ENCODE assay signal across 12 cellular contexts in the genomic region with DNA sequence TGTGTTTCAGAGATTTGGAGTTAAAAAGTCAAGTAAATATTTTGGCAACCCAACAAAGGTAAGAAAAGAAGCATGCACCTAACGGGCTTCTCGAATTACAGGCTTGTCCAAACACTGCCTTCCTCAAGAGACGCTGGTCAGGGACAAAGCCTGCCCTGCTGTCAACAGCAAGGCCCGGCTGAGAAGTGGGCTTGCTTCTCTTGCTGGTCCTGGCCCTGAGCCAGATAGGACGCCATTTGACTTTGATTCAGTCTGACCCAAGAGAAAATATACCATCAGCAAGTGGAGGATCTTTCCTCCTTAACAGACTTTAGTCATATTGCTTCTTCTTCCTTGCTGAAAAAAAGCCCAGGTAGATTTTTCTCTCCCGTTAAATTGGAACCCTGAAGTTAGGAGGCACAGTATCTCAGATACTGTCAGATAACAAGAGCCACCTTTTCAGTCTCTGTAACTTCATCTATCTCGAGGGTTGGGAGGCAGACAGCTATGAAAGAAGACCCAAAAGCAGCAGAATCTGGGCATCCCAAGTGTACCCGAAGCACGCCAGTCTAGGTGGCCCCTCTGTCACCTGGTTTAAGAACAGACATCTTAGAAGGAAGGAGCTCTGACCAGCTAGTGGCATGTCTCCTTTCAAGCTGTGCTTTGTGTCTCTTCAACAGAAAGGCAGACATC. TPM values are rescaled to one million over a fixed set of nuclear protein-coding genes. Genes with fewer than 3 reads are reported as not detected.
A peak's percentile ranks its signal among the peaks of the same experiment; 100 is the strongest.
DNase-seq lines count a peak whose midpoint lies in the region; ATAC-seq and TF ChIP-seq lines count a peak whose summit lies in the region.
"Had no signal": no experiment of that assay in that cellular context is flagged by ENCODE, and none has a peak within 500 bp of the region (broad histone marks: within the 10 kb centered on the region; RNA-seq: fewer than 3 reads in every experiment).

No MANE protein-coding gene starts in this region.

- H3K4me3 ChIP-seq in mesodermal cell (ENCODE audit: extremely low read depth, insufficient read depth, low read length, poor library complexity, severe bottlenecking) (no peak overlapping the region), testis (no peak overlapping the region), ovary (no peak overlapping the region)

- no peaks in the 10 kb centered on the region for H3K4me1 Mint-ChIP-seq in MCF 10A (ENCODE audit: insufficient read depth, unreplicated experiment)
- H3K4me1 Mint-ChIP-seq: CD4-positive, alpha-beta memory T cell had no signal

- H3K9me3 ChIP-seq in mesodermal cell (ENCODE audit: control insufficient read depth, low read length), result no peaks in the 10 kb centered on the region
- H3K9me3 ChIP-seq in testis, result no peaks in the 10 kb centered on the region
- H3K9me3 ChIP-seq in ovary, result no peaks in the 10 kb centered on the region
- H3K9me3 ChIP-seq: heart right ventricle had no signal

- CTCF ChIA-PET in MCF 10A (lab: Yijun Ruan, JAX), result interaction anchor here (1.1 kb wide), 1 partner anchor 10 kb away, joined by 5 read pairs; no protein-coding TSS in a partner anchor

- 31 to 34% methylated on average over 8 to 9 of the region's 9 CpGs for WGBS in mesodermal cell (ENCODE audit: insufficient coverage in 2 of 2), 2 experiments
- WGBS in testis, 2 donors, result 71% methylated on average over 9 of the region's 9 CpGs
- 79 to 83% (median 81%) methylated on average over 9 of the region's 9 CpGs for WGBS in ovary, 3 donors

- no peaks in the 10 kb centered on the region for H3K27me3 Mint-ChIP-seq in MCF 10A (ENCODE audit: insufficient read depth, unreplicated experiment)

- BruUV-seq in MCF 10A (replicated peaks; lab: Mats Ljungman, UMichigan), result no TSS peak

- H3K36me3 ChIP-seq in mesodermal cell (ENCODE audit: control insufficient read depth, insufficient read depth, low read length) (no peaks in the 10 kb centered on the region), testis (ENCODE audit: low read depth, missing control alignments) (no peaks in the 10 kb centered on the region), ovary (no peaks in the 10 kb centered on the region)
- H3K36me3 ChIP-seq: heart right ventricle had no signal

- H3K27me3 ChIP-seq in testis (no peaks in the 10 kb centered on the region), ovary (no peaks in the 10 kb centered on the region)

- TF ChIP-seq CTCF in MCF 10A (IDR thresholded peaks at IDR 0.05; ENCODE audit: unreplicated experiment), result no peak
- no peak for TF ChIP-seq CTCF in testis (IDR thresholded peaks at IDR 0.05)
- TF ChIP-seq CTCF in ovary (IDR thresholded peaks at IDR 0.05), result no peak

- DNase-seq in COLO668 (lab: John Stamatoyannopoulos, UW; ENCODE audit: unreplicated experiment), result peak; percentile 27
- DNase-seq in NCI-H1092 (lab: John Stamatoyannopoulos, UW), result peak; percentile 65
- DNase-seq in MCF 10A (ENCODE audit: unreplicated experiment), result peak; percentile 13
- DNase-seq in testis, result no peak
- DNase-seq in ovary, result no peak
- no peak for DNase-seq in stimulated activated naive CD8-positive, alpha-beta T cell treated with anti-CD3 and anti-CD28 coated beads, Interleukin-15, Interleukin-2, amounts not matched to agents 100 U/mL and 50 U/mL, for 24 hours
- DNase-seq: CD4-positive, alpha-beta memory T cell; NCI-H774 had no signal

- POLR2A ChIA-PET in MCF 10A (lab: Yijun Ruan, JAX), result interaction anchor here (1.0 kb wide), 1 partner anchor 121 kb away, joined by 4 read pairs; no protein-coding TSS in a partner anchor

- no peaks in the 10 kb centered on the region for H3K36me3 Mint-ChIP-seq in MCF 10A (ENCODE audit: insufficient read depth, unreplicated experiment)
- H3K36me3 Mint-ChIP-seq: CD4-positive, alpha-beta memory T cell had no signal

- H3K27ac Mint-ChIP-seq in MCF 10A (ENCODE audit: low read depth, unreplicated experiment), result no peak overlapping the region
- H3K27ac Mint-ChIP-seq: CD4-positive, alpha-beta memory T cell had no signal

- intact Hi-C loops in MCF 10A (cut with micrococcal nuclease), result no loop called here
- intact Hi-C loops in testis (cut with DNase I; ENCODE audit: low total_unique reads), result no loop called here
- intact Hi-C loops in ovary (cut with DNase I), result no loop called here

- ATAC-seq in GM19463 (IDR thresholded peaks at IDR 0.05; ENCODE audit: unreplicated experiment), result no peak
- ATAC-seq in stimulated activated naive CD8-positive, alpha-beta T cell treated with anti-CD3 and anti-CD28 coated beads, Interleukin-15, Interleukin-2, amounts not matched to agents 100 U/mL and 50 U/mL, for 24 hours, result no peak

- H3K4me3 Mint-ChIP-seq in MCF 10A (ENCODE audit: unreplicated experiment), result no peak overlapping the region
- H3K4me3 Mint-ChIP-seq: CD4-positive, alpha-beta memory T cell had no signal

- no peaks in the 10 kb centered on the region for H3K9me3 Mint-ChIP-seq in MCF 10A (ENCODE audit: unreplicated experiment)

- H3K4me1 ChIP-seq in mesodermal cell (ENCODE audit: control insufficient read depth, insufficient read depth, low read length, poor library complexity, severe bottlenecking) (peaks cover 30% of the 10 kb centered on the region), testis (peaks cover 27% of the 10 kb centered on the region), ovary (ENCODE audit: insufficient read depth) (peaks cover 4% of the 10 kb centered on the region)

- TF ChIP-seq POLR2A in testis (IDR thresholded peaks at IDR 0.05) (no peak), ovary (IDR thresholded peaks at IDR 0.05) (no peak)

- H3K27ac ChIP-seq in mesodermal cell (ENCODE audit: low read depth, low read length, severe bottlenecking), result peak overlapping the region; percentile 90
- H3K27ac ChIP-seq in testis, result no peak overlapping the region
- H3K27ac ChIP-seq in ovary, result no peak overlapping the region

- TF ChIP-seq EP300 in ovary (IDR thresholded peaks at IDR 0.05), result no peak

RNA-seq across cellular contexts. Expression of gene C22orf31, which starts 57.5 kb away (rescaled TPM):
- not detected in 2 replicates for total RNA-seq in MCF 10A (2022)
- not detected for polyA plus RNA-seq in mesodermal cell (2013, experiment 1 of 2)
- not detected for polyA plus RNA-seq in mesodermal cell (2013, experiment 2 of 2)
- 10 to 100 TPM in 1 of 2 donors, 1 to 10 TPM in 1; 1.8 to 10.9 TPM for total RNA-seq in testis
- 4.5 TPM for polyA plus RNA-seq in testis (ENCODE audit: insufficient read depth, low read depth, low replicate concordance)
- under 1 TPM in 5 of 7 donors, not detected in 2; 0.32 to 0.92 (median 0.35) TPM for total RNA-seq in ovary
- under 1 TPM; 0.20 to 0.73 TPM for polyA plus RNA-seq in ovary
- total RNA-seq: CD4-positive, alpha-beta memory T cell; T-helper 2 cell treated with Interferon-gamma antibody and Interleukin-4, amounts not matched to agents 100 ng/mL and 5 ng/mL, for 36 hours had no signal
- polyA plus RNA-seq: CD4-positive, alpha-beta memory T cell; heart right ventricle had no signal

Comparison
In these comparisons a context has a peak if more than half of its experiments do, and no peak if none do; other contexts are left out.
1. DNase-seq: peak in COLO668 (single experiment), NCI-H1092 (single experiment) and MCF 10A (single experiment); none in testis (single experiment), ovary (0 of 5) and stimulated activated naive CD8-positive, alpha-beta T cell treated with anti-CD3 and anti-CD28 coated beads, Interleukin-15, Interleukin-2, amounts not matched to agents 100 U/mL and 50 U/mL, for 24 hours (single experiment).